ENCODE assay signal across 23 cellular contexts in the genomic region with DNA sequence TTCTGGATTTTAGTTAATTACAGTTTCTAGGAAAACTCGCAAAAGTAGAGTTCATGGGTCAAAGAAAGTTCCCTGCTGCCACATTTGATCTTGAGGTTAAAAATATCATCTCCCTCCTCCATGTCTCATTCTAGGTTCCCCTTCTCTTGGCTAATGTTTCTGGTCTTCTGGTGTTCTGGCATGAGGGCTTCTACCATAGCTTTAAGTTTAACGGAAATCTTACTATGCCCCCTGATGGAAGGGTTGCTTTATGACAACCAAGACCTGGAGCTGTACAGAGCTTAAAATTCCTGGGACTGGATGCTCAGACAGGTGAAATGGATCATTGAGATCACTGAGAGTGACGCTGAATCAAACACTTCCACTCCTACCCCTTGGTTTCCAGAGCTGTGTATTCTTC.
A peak's percentile ranks its signal among the peaks of the same experiment; 100 is the strongest.
DNase-seq lines count a peak whose midpoint lies in the region; ATAC-seq and TF ChIP-seq lines count a peak whose summit lies in the region.
"Had no signal": no experiment of that assay in that cellular context is flagged by ENCODE, and none has a peak within 500 bp of the region (broad histone marks: within the 10 kb centered on the region; RNA-seq: fewer than 3 reads in every experiment).

No MANE protein-coding gene starts in this region.

- no peak overlapping the region for H3K4me3 Mint-ChIP-seq in WTC11

- no peak overlapping the region for H3K18ac ChIP-seq in mesenchymal stem cell (ENCODE audit: low read depth in 1 of 2, low read length in 2 of 2)

- no peak overlapping the region for H2BK5ac ChIP-seq in mesenchymal stem cell (ENCODE audit: low read depth, low read length, poor library complexity, severe bottlenecking)

- H3K27me3 Mint-ChIP-seq in WTC11 (ENCODE audit: low read depth): no peaks in the 10 kb centered on the region

- H3K27ac Mint-ChIP-seq in WTC11: no peak overlapping the region

- H3K4me1 Mint-ChIP-seq in WTC11: no peaks in the 10 kb centered on the region

- H3K27me3 ChIP-seq in H7 (ENCODE audit: control insufficient read depth, insufficient read depth, low read length) (no peaks in the 10 kb centered on the region), mesenchymal stem cell (ENCODE audit: control insufficient read depth in 1 of 2, insufficient read depth in 1 of 2, low read length in 2 of 2) (no peaks in the 10 kb centered on the region)
- H3K27me3 ChIP-seq: adrenal gland; BLaER1 treated with 17β-estradiol and CSF1 and Interleukin-3, amounts not matched to agents 10 nM and 100 nM; heart left ventricle; neutrophil; spleen; upper lobe of right lung had no signal

- no peak overlapping the region for H3K14ac ChIP-seq in mesenchymal stem cell (ENCODE audit: low read length in 2 of 2)

- H3K36me3 Mint-ChIP-seq in WTC11: peaks cover 3% of the 10 kb centered on the region; the same call in 1 of the 2 replicates

- WGBS in mesenchymal stem cell: 37% methylated on average over 3 of the region's 3 CpGs

- H2AFZ ChIP-seq in mesenchymal stem cell (ENCODE audit: low read depth, low read length): no peak overlapping the region

- H3K9ac ChIP-seq in mesenchymal stem cell (ENCODE audit: low read length): no peak overlapping the region
- H3K9ac ChIP-seq: BLaER1 treated with 17β-estradiol and CSF1 and Interleukin-3, amounts not matched to agents 10 nM and 100 nM had no signal

- ATAC-seq in WTC11 (peak; percentile 87), HG03378 (IDR thresholded peaks at IDR 0.05; ENCODE audit: unreplicated experiment) (no peak), GM21528 (IDR thresholded peaks at IDR 0.05; ENCODE audit: low FRiP score, unreplicated experiment) (no peak)
- ATAC-seq: heart left ventricle, upper lobe of right lung had no signal

- DNase-seq in DMS 273 (lab: John Stamatoyannopoulos, UW; ENCODE audit: unreplicated experiment): peak; percentile 29
- no peak for DNase-seq in DMS 273 treated with DMSO at 0.1 percent for 48 hours (lab: John Stamatoyannopoulos, UW)
- peak; percentile 9 for DNase-seq in H7
- DNase-seq in NAMALWA (ENCODE audit: low spot score): peak; percentile 54
- DNase-seq in WTC11 (ENCODE audit: low spot score): no peak
- DNase-seq in mesenchymal stem cell: no peak
- DNase-seq: 8988T; activated effector memory CD4-positive, alpha-beta T cell treated with anti-CD3 and anti-CD28 coated beads, Interleukin-2, amount 50 U/mL, for 16 hours; adrenal gland; cortex of kidney; DMS153; heart left ventricle; left ventricle myocardium inferior; NCI-H1930; NCI-H524 treated with DMSO at 0.1 percent for 48 hours; spleen; SW 1271; upper lobe of right lung had no signal

- H3K4ac ChIP-seq in mesenchymal stem cell (ENCODE audit: low read depth in 1 of 2, low read length in 2 of 2): no peak overlapping the region

- no peaks in the 10 kb centered on the region for H3K9me3 ChIP-seq in mesenchymal stem cell (ENCODE audit: control insufficient read depth, low read length)
- H3K9me3 ChIP-seq: adrenal gland; BLaER1 treated with 17β-estradiol and CSF1 and Interleukin-3, amounts not matched to agents 10 nM and 100 nM; heart left ventricle; left ventricle myocardium inferior; neutrophil; spleen; upper lobe of right lung had no signal

- no peak overlapping the region for H2BK12ac ChIP-seq in mesenchymal stem cell (ENCODE audit: low read length in 2 of 2)

- H2AK5ac ChIP-seq in mesenchymal stem cell (ENCODE audit: low read length, severe bottlenecking): no peak overlapping the region

- POLR2A ChIA-PET in WTC11 (lab: Charles Lee): no interaction called here

- H3K36me3 ChIP-seq in H7 (replicated peaks; ENCODE audit: control insufficient read depth, insufficient read depth, low read length): no peaks in the 10 kb centered on the region
- H3K36me3 ChIP-seq in mesenchymal stem cell (ENCODE audit: control insufficient read depth in 1 of 2, insufficient read depth in 2 of 2, low read depth in 1 of 2, low read length in 2 of 2): no peaks in the 10 kb centered on the region
- H3K36me3 ChIP-seq: adrenal gland; BLaER1 treated with 17β-estradiol and CSF1 and Interleukin-3, amounts not matched to agents 10 nM and 100 nM; heart left ventricle; left ventricle myocardium inferior; neutrophil; spleen; upper lobe of right lung had no signal

- H3K4me2 ChIP-seq in mesenchymal stem cell (ENCODE audit: low read length, poor library complexity, severe bottlenecking): no peak overlapping the region
- H3K4me2 ChIP-seq: BLaER1 treated with 17β-estradiol and CSF1 and Interleukin-3, amounts not matched to agents 10 nM and 100 nM had no signal

- no peak overlapping the region for H2BK15ac ChIP-seq in mesenchymal stem cell (ENCODE audit: low read depth, poor library complexity, severe bottlenecking)

- H4K91ac ChIP-seq in mesenchymal stem cell (ENCODE audit: low read length): no peak overlapping the region

- no peaks in the 10 kb centered on the region for H3K79me1 ChIP-seq in mesenchymal stem cell (replicated peaks; ENCODE audit: low read length, poor library complexity, severe bottlenecking)

- H3K23ac ChIP-seq in mesenchymal stem cell (ENCODE audit: low read length in 2 of 2): no peak overlapping the region

- CTCF ChIA-PET in WTC11 (lab: Charles Lee): interaction anchor here (0.6 to 1.4 kb wide), 13 partner anchors 10 to 320 kb away, joined by 3 to 6 read pairs (median 3); no protein-coding TSS in a partner anchor

- H3K9me3 Mint-ChIP-seq in WTC11: 0 out of 2 replicates have a peak, but pooled peaks cover 3% of the 10 kb centered on the region

- H3K4me3 ChIP-seq in H7 (ENCODE audit: insufficient read depth, low read depth, low read length): no peak overlapping the region
- no peak overlapping the region for H3K4me3 ChIP-seq in mesenchymal stem cell (ENCODE audit: insufficient read depth in 1 of 2, low read depth in 1 of 2, low read length in 2 of 2)
- H3K4me3 ChIP-seq: adrenal gland; BLaER1 treated with 17β-estradiol and CSF1 and Interleukin-3, amounts not matched to agents 10 nM and 100 nM; heart left ventricle; left ventricle myocardium inferior; spleen; upper lobe of right lung had no signal

- H4K8ac ChIP-seq in mesenchymal stem cell (ENCODE audit: low read length): no peak overlapping the region

- no peak overlapping the region for H3K27ac ChIP-seq in mesenchymal stem cell (ENCODE audit: low read length, poor library complexity, severe bottlenecking)
- H3K27ac ChIP-seq: adrenal gland; BLaER1 treated with 17β-estradiol and CSF1 and Interleukin-3, amounts not matched to agents 10 nM and 100 nM; heart left ventricle; left ventricle myocardium inferior; neutrophil; RWPE1; spleen; upper lobe of right lung had no signal

- TF ChIP-seq CTCF in WTC11 (IDR thresholded peaks at IDR 0.05): no peak

- no peaks in the 10 kb centered on the region for H3K4me1 ChIP-seq in mesenchymal stem cell (ENCODE audit: control insufficient read depth, insufficient read depth, low read depth, low read length)
- H3K4me1 ChIP-seq: adrenal gland; BLaER1 treated with 17β-estradiol and CSF1 and Interleukin-3, amounts not matched to agents 10 nM and 100 nM; heart left ventricle; left ventricle myocardium inferior; spleen; upper lobe of right lung had no signal

- no peak overlapping the region for H2BK120ac ChIP-seq in mesenchymal stem cell (ENCODE audit: low read depth, low read length)

TF ChIP-seq in WTC11, 78 proteins besides CTCF, POLR2A, EP300 and RAD21:
- TF ChIP-seq JAZF1 (CRISPR knock-in tag; IDR thresholded peaks at IDR 0.05): no peak
- TF ChIP-seq, protein P1, sequence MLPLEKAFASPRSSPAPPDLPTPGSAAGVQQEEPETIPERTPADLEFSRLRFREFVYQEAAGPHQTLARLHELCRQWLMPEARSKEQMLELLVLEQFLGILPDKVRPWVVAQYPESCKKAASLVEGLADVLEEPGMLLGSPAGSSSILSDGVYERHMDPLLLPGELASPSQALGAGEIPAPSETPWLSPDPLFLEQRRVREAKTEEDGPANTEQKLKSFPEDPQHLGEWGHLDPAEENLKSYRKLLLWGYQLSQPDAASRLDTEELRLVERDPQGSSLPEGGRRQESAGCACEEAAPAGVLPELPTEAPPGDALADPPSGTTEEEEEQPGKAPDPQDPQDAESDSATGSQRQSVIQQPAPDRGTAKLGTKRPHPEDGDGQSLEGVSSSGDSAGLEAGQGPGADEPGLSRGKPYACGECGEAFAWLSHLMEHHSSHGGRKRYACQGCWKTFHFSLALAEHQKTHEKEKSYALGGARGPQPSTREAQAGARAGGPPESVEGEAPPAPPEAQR (CRISPR knock-in tag; IDR thresholded peaks at IDR 0.05): 0 out of 2 replicates have a peak, but pooled peaks have one; percentile 35
- no peak for TF ChIP-seq FOXK1 (CRISPR knock-in tag; IDR thresholded peaks at IDR 0.05)
- TF ChIP-seq ATF1 (CRISPR knock-in tag; IDR thresholded peaks at IDR 0.05): no peak
- no peak for TF ChIP-seq ETV6 (CRISPR knock-in tag; IDR thresholded peaks at IDR 0.05)

Comparison
In these comparisons a context has a peak if more than half of its experiments do, and no peak if none do; other contexts are left out.
1. DNase-seq: peak in DMS 273 (single experiment), H7 (single experiment) and NAMALWA (single experiment); none in DMS 273 treated with DMSO at 0.1 percent for 48 hours (single experiment), WTC11 (single experiment) and mesenchymal stem cell (single experiment).